14 cellular contexts compared by ENCODE assay signal in the genomic region with DNA sequence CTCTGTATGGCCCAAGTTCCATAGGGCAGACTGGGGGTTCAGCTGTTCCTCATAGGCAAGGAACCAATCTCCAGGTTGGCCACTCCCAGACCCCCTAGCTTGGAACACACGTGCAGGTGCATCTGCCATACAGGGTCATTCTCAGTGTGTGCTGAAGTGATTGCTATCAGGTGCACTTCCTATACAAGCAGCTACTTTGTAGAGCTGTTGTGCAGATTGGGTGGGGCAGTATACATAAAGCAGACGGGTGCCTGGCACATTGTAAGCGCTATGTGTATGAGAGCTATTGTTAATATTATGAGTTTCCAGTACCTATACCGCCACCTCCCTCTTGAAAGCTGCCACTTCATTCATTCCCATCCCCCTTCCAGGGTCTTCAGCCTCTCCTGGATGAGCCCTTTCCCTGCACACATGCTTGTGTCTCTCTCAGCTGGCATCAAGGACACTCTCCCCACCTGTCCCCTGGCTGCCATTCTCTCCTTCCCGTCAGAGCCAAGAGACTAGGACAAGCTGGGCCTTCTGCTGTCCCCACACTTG.
DNase-seq lines count a peak whose midpoint lies in the region; ATAC-seq and TF ChIP-seq lines count a peak whose summit lies in the region.
"Had no signal": no experiment of that assay in that cellular context is flagged by ENCODE, and none has a peak within 500 bp of the region (broad histone marks: within the 10 kb centered on the region; RNA-seq: fewer than 3 reads in every experiment).

No MANE protein-coding gene starts in this region.

- no peak overlapping the region for H2AFZ ChIP-seq in OCI-LY3 (ENCODE audit: low read depth, low read length)

- H3K4me3 ChIP-seq in OCI-LY3 (ENCODE audit: low read length) = no peak overlapping the region
- no peak overlapping the region for H3K4me3 ChIP-seq in mucosa of rectum (ENCODE audit: low read length in 2 of 2)
- H3K4me3 ChIP-seq: BLaER1 treated with 17β-estradiol and CSF1 and Interleukin-3, amounts not matched to agents 10 nM and 100 nM had no signal

- no peak for ATAC-seq in stimulated activated naive CD8-positive, alpha-beta T cell treated with anti-CD3 and anti-CD28 coated beads, Interleukin-15, Interleukin-2, amounts not matched to agents 100 U/mL and 50 U/mL, for 24 hours

- no peak overlapping the region for H3K4me2 ChIP-seq in OCI-LY3 (ENCODE audit: low read length)

- no peaks in the 10 kb centered on the region for H4K20me1 ChIP-seq in OCI-LY3 (ENCODE audit: insufficient read depth, low read length)
- H4K20me1 ChIP-seq: BLaER1 treated with 17β-estradiol and CSF1 and Interleukin-3, amounts not matched to agents 10 nM and 100 nM had no signal

- H3K9me3 ChIP-seq in OCI-LY3 (ENCODE audit: insufficient read depth, low read length) (no peaks in the 10 kb centered on the region), mucosa of rectum (ENCODE audit: control insufficient read depth in 2 of 2, low read length in 2 of 2) (no peaks in the 10 kb centered on the region)
- H3K9me3 ChIP-seq: BLaER1 treated with 17β-estradiol and CSF1 and Interleukin-3, amounts not matched to agents 10 nM and 100 nM had no signal

- peak; percentile 43 for DNase-seq in DMS79 treated with DMSO at 0.1 percent for 48 hours (lab: John Stamatoyannopoulos, UW)
- no peak for DNase-seq in DMS79 (lab: John Stamatoyannopoulos, UW)
- peak; percentile 25 for DNase-seq in NCI-H1105 (lab: John Stamatoyannopoulos, UW)
- no peak for DNase-seq in CD1c-positive myeloid dendritic cell (ENCODE audit: extremely low spot score)
- no peak for DNase-seq in NAMALWA (ENCODE audit: low spot score)
- no peak for DNase-seq in stimulated activated naive CD8-positive, alpha-beta T cell treated with anti-CD3 and anti-CD28 coated beads, Interleukin-15, Interleukin-2, amounts not matched to agents 100 U/mL and 50 U/mL, for 24 hours
- DNase-seq: activated CD4-positive, CD25-positive, alpha-beta regulatory T cell treated with anti-CD3 and anti-CD28 coated beads, Interleukin-2, amount 50 U/mL, for 72 hours; activated CD8-positive, alpha-beta memory T cell treated with anti-CD3 and anti-CD28 coated beads, Interleukin-2, amount 50 U/mL, for 4 hours; dermis blood vessel endothelial cell; NK-92 treated with Interleukin-12 subunit alpha and Interleukin-12 subunit beta, amount 100 ng/mL, for 24 hours had no signal

- H3K27ac ChIP-seq in OCI-LY3 (ENCODE audit: low read length) (no peak overlapping the region), mucosa of rectum (ENCODE audit: low read depth in 2 of 2, low read length in 2 of 2) (peak overlapping the region; percentile 69 to 79)
- H3K27ac ChIP-seq: 22Rv1; BLaER1 treated with 17β-estradiol and CSF1 and Interleukin-3, amounts not matched to agents 10 nM and 100 nM had no signal

- 0 out of 2 replicates have a peak, but pooled peaks cover 3% of the 10 kb centered on the region for H3K27me3 ChIP-seq in OCI-LY3 (ENCODE audit: low read depth, low read length)
- no peaks in the 10 kb centered on the region for H3K27me3 ChIP-seq in mucosa of rectum (ENCODE audit: control insufficient read depth in 2 of 2, insufficient read depth in 2 of 2, low read length in 2 of 2)
- H3K27me3 ChIP-seq: BLaER1 treated with 17β-estradiol and CSF1 and Interleukin-3, amounts not matched to agents 10 nM and 100 nM had no signal

- no peaks in the 10 kb centered on the region for H3K36me3 ChIP-seq in OCI-LY3 (replicated peaks; ENCODE audit: low read depth, low read length)
- H3K36me3 ChIP-seq in mucosa of rectum (ENCODE audit: control insufficient read depth in 2 of 2, insufficient read depth in 2 of 2, low read length in 2 of 2) = no peaks in the 10 kb centered on the region
- H3K36me3 ChIP-seq: BLaER1 treated with 17β-estradiol and CSF1 and Interleukin-3, amounts not matched to agents 10 nM and 100 nM had no signal

- TF ChIP-seq CTCF in OCI-LY3 (IDR thresholded peaks at IDR 0.05; ENCODE audit: low read depth, low read length) = peak; percentile 16; the same call in 1 of the 2 replicates

- H3K4me1 ChIP-seq in OCI-LY3 (ENCODE audit: low read length) (no peaks in the 10 kb centered on the region), mucosa of rectum (ENCODE audit: control insufficient read depth in 2 of 2, insufficient read depth in 2 of 2, low read length in 2 of 2) (peaks cover 30 to 39% of the 10 kb centered on the region in 2 donors)

- H3K79me2 ChIP-seq in OCI-LY3 (ENCODE audit: low read length) = no peaks in the 10 kb centered on the region

- H3K9ac ChIP-seq in OCI-LY3 (ENCODE audit: low read length) = no peak overlapping the region
- H3K9ac ChIP-seq in mucosa of rectum (ENCODE audit: low read depth in 1 of 2, low read length in 2 of 2) = peak overlapping the region; percentile 28 to 48
- H3K9ac ChIP-seq: BLaER1 treated with 17β-estradiol and CSF1 and Interleukin-3, amounts not matched to agents 10 nM and 100 nM had no signal

Comparison
In these comparisons a context has a peak if more than half of its experiments do, and no peak if none do; other contexts are left out.
1. DNase-seq: peak in DMS79 treated with DMSO at 0.1 percent for 48 hours (single experiment) and NCI-H1105 (single experiment); none in DMS79 (single experiment), CD1c-positive myeloid dendritic cell (single experiment), NAMALWA (single experiment) and stimulated activated naive CD8-positive, alpha-beta T cell treated with anti-CD3 and anti-CD28 coated beads, Interleukin-15, Interleukin-2, amounts not matched to agents 100 U/mL and 50 U/mL, for 24 hours (single experiment).